Comparison of ENCODE assay signal across 27 cellular contexts in genomic region chr1:203791498-203791897, GRCh38. TPM values are rescaled to one million over a fixed set of nuclear protein-coding genes. Genes with fewer than 3 reads are reported as not detected.
"Had no signal": no experiment of that assay in that cellular context is flagged by ENCODE, and none has a peak within 500 bp of the region (broad histone marks: within the 10 kb centered on the region; RNA-seq: fewer than 3 reads in every experiment).

No MANE protein-coding gene starts in this region.

- H3K9me3 Mint-ChIP-seq: activated CD4-positive, alpha-beta memory T cell treated with anti-CD3 and anti-CD28 coated beads for 36 hours; activated CD4-positive, alpha-beta T cell treated with anti-CD3 and anti-CD28 coated beads, Interleukin-2, amount 10 ng/mL, durations not matched to agents 24 days and 14 days; activated naive CD4-positive, alpha-beta T cell treated with anti-CD3 and anti-CD28 coated beads, Interleukin-2, amount 50 U/mL, for 72 hours; activated T-cell treated with anti-CD3 and anti-CD28 coated beads, Interleukin-2, amount 50 U/mL, for 72 hours; dendritic cell treated with granulocyte-macrophage colony-stimulating factor and Interleukin-4, amounts not matched to agents 40 ng/mL and 50 ng/mL, for 4 days; endodermal cell; naive B cell; stimulated activated naive B cell treated with anti-CD40 and anti-IgM and Interleukin-4, amounts not matched to agents 10 μg/mL and 1 μg/mL and 100 μg/mL, for 72 hours had no signal

- H3K27ac Mint-ChIP-seq: activated CD4-positive, alpha-beta memory T cell treated with anti-CD3 and anti-CD28 coated beads for 36 hours; activated CD4-positive, alpha-beta T cell treated with anti-CD3 and anti-CD28 coated beads, Interleukin-2, amount 10 ng/mL, durations not matched to agents 24 days and 14 days; activated naive CD4-positive, alpha-beta T cell treated with anti-CD3 and anti-CD28 coated beads, Interleukin-2, amount 50 U/mL, for 72 hours; activated T-cell treated with anti-CD3 and anti-CD28 coated beads, Interleukin-2, amount 50 U/mL, for 72 hours; dendritic cell treated with granulocyte-macrophage colony-stimulating factor and Interleukin-4, amounts not matched to agents 40 ng/mL and 50 ng/mL, for 4 days; endodermal cell; naive B cell; nephron progenitor cell; stimulated activated naive B cell treated with anti-CD40 and anti-IgM and Interleukin-4, amounts not matched to agents 10 μg/mL and 1 μg/mL and 100 μg/mL, for 72 hours had no signal

- H3K9me3 ChIP-seq: breast epithelium, esophagus squamous epithelium, gastrocnemius medialis, ovary, psoas muscle, stomach, thyroid gland, upper lobe of right lung had no signal

- H3K4me1 ChIP-seq: breast epithelium had no signal

- ATAC-seq: activated naive CD4-positive, alpha-beta T cell treated with anti-CD3 and anti-CD28 coated beads, Interleukin-2, amount 50 U/mL, for 72 hours; activated T-cell treated with anti-CD3 and anti-CD28 coated beads, Interleukin-2, amount 50 U/mL, for 72 hours; gastrocnemius medialis; left ventricle myocardium superior; psoas muscle; stimulated activated naive B cell treated with anti-CD40 and anti-IgM and Interleukin-4, amounts not matched to agents 10 μg/mL and 1 μg/mL and 100 μg/mL, for 72 hours; upper lobe of right lung had no signal

- H3K36me3 ChIP-seq: breast epithelium, esophagus squamous epithelium, gastrocnemius medialis, ovary, stomach, thyroid gland, upper lobe of right lung had no signal

- H3K27ac ChIP-seq: breast epithelium, epithelial cell of prostate, esophagus squamous epithelium, gastrocnemius medialis, ovary, psoas muscle, stomach, thyroid gland, upper lobe of right lung had no signal

- H3K27me3 Mint-ChIP-seq: activated CD4-positive, alpha-beta memory T cell treated with anti-CD3 and anti-CD28 coated beads for 36 hours; activated CD4-positive, alpha-beta T cell treated with anti-CD3 and anti-CD28 coated beads, Interleukin-2, amount 10 ng/mL, durations not matched to agents 24 days and 14 days; dendritic cell treated with granulocyte-macrophage colony-stimulating factor and Interleukin-4, amounts not matched to agents 40 ng/mL and 50 ng/mL, for 4 days; naive B cell; stimulated activated naive B cell treated with anti-CD40 and anti-IgM and Interleukin-4, amounts not matched to agents 10 μg/mL and 1 μg/mL and 100 μg/mL, for 72 hours had no signal

- H3K27me3 ChIP-seq: breast epithelium, esophagus squamous epithelium, gastrocnemius medialis, ovary, stomach, thyroid gland, upper lobe of right lung had no signal

- H3K4me3 Mint-ChIP-seq: activated CD4-positive, alpha-beta memory T cell treated with anti-CD3 and anti-CD28 coated beads for 36 hours; activated CD4-positive, alpha-beta T cell treated with anti-CD3 and anti-CD28 coated beads, Interleukin-2, amount 10 ng/mL, durations not matched to agents 24 days and 14 days; activated T-cell treated with anti-CD3 and anti-CD28 coated beads, Interleukin-2, amount 50 U/mL, for 72 hours; dendritic cell treated with granulocyte-macrophage colony-stimulating factor and Interleukin-4, amounts not matched to agents 40 ng/mL and 50 ng/mL, for 4 days; endodermal cell; naive B cell; nephron progenitor cell; stimulated activated naive B cell treated with anti-CD40 and anti-IgM and Interleukin-4, amounts not matched to agents 10 μg/mL and 1 μg/mL and 100 μg/mL, for 72 hours had no signal

- H3K4me3 ChIP-seq: breast epithelium, esophagus squamous epithelium, gastrocnemius medialis, ovary, psoas muscle, stomach, thyroid gland, upper lobe of right lung had no signal

- DNase-seq: activated CD4-positive, alpha-beta memory T cell treated with anti-CD3 and anti-CD28 coated beads for 36 hours; activated CD4-positive, alpha-beta T cell treated with anti-CD3 and anti-CD28 coated beads, Interleukin-2, amount 10 ng/mL, durations not matched to agents 24 days and 14 days; activated CD4-positive, CD25-positive, alpha-beta regulatory T cell treated with anti-CD3 and anti-CD28 coated beads, Interleukin-2, amount 50 U/mL, for 72 hours; activated naive CD4-positive, alpha-beta T cell; activated T-cell treated with anti-CD3 and anti-CD28 coated beads for 4 hours; activated T-cell treated with anti-CD3 and anti-CD28 coated beads, Interleukin-2, amount 50 U/mL, for 72 hours; central memory CD4-positive, alpha-beta T cell; endodermal cell; esophagus squamous epithelium; gastrocnemius medialis; glutamatergic neuron; left ventricle myocardium superior; naive B cell; nephron progenitor cell; ovary; psoas muscle; stimulated activated CD4-positive, alpha-beta T cell treated with anti-CD3 and anti-CD28 coated beads, Interleukin-15, amount 100 ng/mL, for 24 hours; stimulated activated CD4-positive, alpha-beta T cell treated with anti-CD3 and anti-CD28 coated beads, Interleukin-2, amount 100 ng/mL, for 24 hours; stimulated activated naive B cell treated with anti-CD40 and anti-IgM and Interleukin-4, amounts not matched to agents 10 μg/mL and 1 μg/mL and 100 μg/mL, for 72 hours; stomach; thyroid gland; upper lobe of right lung had no signal

RNA-seq across cellular contexts. Expression of gene LAX1, which starts 26.5 kb away (rescaled TPM):
- total RNA-seq: lung microvascular endothelial cell had no signal
